Comparison of ENCODE assay signal across 10 cellular contexts in the genomic region with DNA sequence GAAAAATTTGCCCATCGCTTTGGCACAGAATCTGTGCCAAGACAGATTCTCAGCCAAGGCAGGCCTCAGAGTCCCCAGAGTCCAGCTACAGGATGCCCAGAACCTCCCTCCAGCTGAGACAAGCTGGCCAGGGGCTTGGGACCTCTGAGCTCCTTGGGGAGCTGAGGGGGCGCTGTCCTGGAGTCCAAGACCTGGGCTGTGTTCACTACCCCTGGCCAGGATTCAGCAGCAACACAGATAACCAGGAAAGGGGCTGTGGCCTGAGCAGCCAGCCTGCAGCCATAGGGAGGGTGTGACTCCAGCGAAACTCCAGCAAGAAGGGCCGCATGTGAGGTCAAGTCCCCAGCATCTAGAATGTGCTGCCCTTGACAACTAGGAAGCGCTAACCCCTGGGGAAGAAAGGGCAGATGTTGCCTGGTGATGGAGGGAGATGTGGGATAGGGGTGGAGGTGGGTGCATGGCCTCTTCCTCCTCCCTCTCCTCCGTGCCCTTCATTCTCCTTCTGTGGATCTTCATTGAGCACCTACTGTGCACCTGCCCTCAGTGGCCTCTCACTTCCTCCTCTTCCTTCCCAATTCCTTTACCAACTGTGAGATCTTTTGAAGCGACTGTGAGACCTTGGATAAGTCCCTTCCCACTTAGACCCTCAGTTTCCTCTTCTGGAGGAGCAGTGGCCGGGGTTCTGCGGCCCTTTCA. TPM values are rescaled to one million over a fixed set of nuclear protein-coding genes. Genes with fewer than 3 reads are reported as not detected.
DNase-seq lines count a peak whose midpoint lies in the region; ATAC-seq, FAIRE-seq and TF ChIP-seq lines count a peak whose summit lies in the region.
"Had no signal": no experiment of that assay in that cellular context is flagged by ENCODE, and none has a peak within 500 bp of the region (broad histone marks: within the 10 kb centered on the region; RNA-seq: fewer than 3 reads in every experiment).

No MANE protein-coding gene starts in this region.

- no peak for ATAC-seq in HepG2
- peak; percentile 61 for ATAC-seq in aorta (ENCODE audit: low FRiP score)
- ATAC-seq in GM18517 (IDR thresholded peaks at IDR 0.05; ENCODE audit: unreplicated experiment) = no peak

- H3K4me1 ChIP-seq in liver (ENCODE audit: control insufficient read depth in 4 of 4, insufficient read depth in 4 of 4, low read length in 3 of 4) (peaks cover 0 to 4% (median under 1%) of the 10 kb centered on the region in 4 donors), HepG2 (ENCODE audit: insufficient read depth, low read length) (peaks cover 28% of the 10 kb centered on the region; the same call in 1 of the 2 replicates), colonic mucosa (peaks cover 8% of the 10 kb centered on the region), aorta (ENCODE audit: control insufficient read depth in 1 of 2, insufficient read depth in 2 of 2, low read length in 2 of 2) (peaks cover 4 to 6% of the 10 kb centered on the region in 2 donors)

- H3K9me3 Mint-ChIP-seq in nephron = no peaks in the 10 kb centered on the region

- no peaks in the 10 kb centered on the region for H3K79me2 ChIP-seq in HepG2 (ENCODE audit: insufficient read depth, low read length)

- peak overlapping the region in 2 of 3 experiments; percentile 59 to 61 for H3K4me3 Mint-ChIP-seq in nephron

- TF ChIP-seq EP300 in HepG2 (IDR thresholded peaks at IDR 0.05; ENCODE audit: low read depth in 2 of 2, low read length in 2 of 2) (no peak), HepG2 (CRISPR knock-in tag; IDR thresholded peaks at IDR 0.05; ENCODE audit: borderline replicate concordance) (no peak)

- no peaks in the 10 kb centered on the region for H3K36me3 Mint-ChIP-seq in nephron (ENCODE audit: low read depth)

- H3K9me3 ChIP-seq in liver (ENCODE audit: control insufficient read depth in 4 of 4, low read length in 3 of 4) = no peaks in the 10 kb centered on the region
- no peaks in the 10 kb centered on the region for H3K9me3 ChIP-seq in HepG2 (ENCODE audit: low read length)
- no peaks in the 10 kb centered on the region for H3K9me3 ChIP-seq in colonic mucosa
- no peaks in the 10 kb centered on the region for H3K9me3 ChIP-seq in aorta (ENCODE audit: control insufficient read depth, low read length)

- peaks cover 63% of the 10 kb centered on the region for H3K4me1 Mint-ChIP-seq in nephron

- peak overlapping the region; percentile 38 to 84 (median 82) for H3K27ac Mint-ChIP-seq in nephron

- POLR2A ChIA-PET in HepG2 (lab: Yijun Ruan, JAX) = interaction anchor here (1.0 kb wide), 1 partner anchor 27 kb away, joined by 3 read pairs; no protein-coding TSS in a partner anchor

- H4K20me1 ChIP-seq in HepG2 (ENCODE audit: insufficient read depth, low read length) = no peaks in the 10 kb centered on the region

- in situ Hi-C loops in HepG2 (cut with HindIII; ENCODE audit: extremely low pct_ligation_motif_present, low pct_unique_long_range_greater_than_20kb) = no loop called here

- peaks cover 15% of the 10 kb centered on the region for H3K27me3 Mint-ChIP-seq in nephron (ENCODE audit: low read depth)

- H3K27ac ChIP-seq in liver (ENCODE audit: low read depth in 1 of 2, low read length in 2 of 2) = peak overlapping the region; percentile 37 to 67
- H3K27ac ChIP-seq in HepG2 (ENCODE audit: extremely low read length, insufficient read depth, low read length) = no peak overlapping the region
- peak overlapping the region; percentile 75 for H3K27ac ChIP-seq in colonic mucosa
- peak overlapping the region; percentile 28 to 87 for H3K27ac ChIP-seq in aorta (ENCODE audit: low read depth in 1 of 2, low read length in 2 of 2)
- H3K27ac ChIP-seq: epithelial cell of prostate had no signal

- DNase-seq in HepG2 (ENCODE audit: low spot score) (no peak), colonic mucosa (no peak), aorta (peak; percentile 89 to 90), GM03348 (ENCODE audit: low spot score) (no peak), urothelium cell line (ENCODE audit: low spot score) (no peak)

- H3K9ac ChIP-seq in liver (ENCODE audit: low read depth in 1 of 2, low read length in 2 of 2) = no peak overlapping the region
- no peak overlapping the region for H3K9ac ChIP-seq in HepG2 (ENCODE audit: insufficient read depth, low read depth, low read length)
- peak overlapping the region in 1 of 2 donors; percentile 29 for H3K9ac ChIP-seq in colonic mucosa (ENCODE audit: low read depth in 2 of 2, low read length in 2 of 2)

- CTCF ChIA-PET in HepG2 (lab: Yijun Ruan, JAX; ENCODE audit: low intra/inter-chr PET ratio, low total read pairs) = no interaction called here

- H3K4me3 ChIP-seq in liver (ENCODE audit: low read depth in 1 of 3, low read length in 3 of 3) = no peak overlapping the region
- no peak overlapping the region for H3K4me3 ChIP-seq in HepG2 (replicated peaks in 1 of 3; ENCODE audit: insufficient read depth in 1 of 3, low read depth in 2 of 3, low read length in 3 of 3)
- H3K4me3 ChIP-seq in colonic mucosa = no peak overlapping the region
- H3K4me3 ChIP-seq in aorta (ENCODE audit: low read length in 2 of 2) = no peak overlapping the region

- BruUV-seq in HepG2 (replicated peaks; lab: Mats Ljungman, UMichigan) = no TSS peak

- no peak overlapping the region for H3K4me2 ChIP-seq in HepG2 (ENCODE audit: low read depth, low read length)

- WGBS in liver = 84% methylated on average over 9 of the region's 9 CpGs
- 27% methylated on average over 8 of the region's 9 CpGs for WGBS in HepG2 (ENCODE audit: low lambda C conversion rate)
- WGBS in aorta, 2 donors = 41 to 42% methylated on average over 9 of the region's 9 CpGs

- TF ChIP-seq RAD21 in liver (IDR thresholded peaks at IDR 0.05) (no peak), HepG2 (CRISPR knock-in tag; IDR thresholded peaks at IDR 0.05) (no peak)

- intact Hi-C loops in HepG2 (cut with micrococcal nuclease; ENCODE audit: unreplicated experiment) (no loop called here), colonic mucosa (cut with DNase I) (no loop called here), aorta (cut with DNase I) (no loop called here)

- no peak for TF ChIP-seq POLR2A in HepG2 (IDR thresholded peaks at IDR 0.05; ENCODE audit: insufficient read depth in 1 of 2, low read depth in 2 of 2, low read length in 2 of 2)

- no peak for FAIRE-seq in HepG2 (lab: Jason Lieb, UNC)
- no peak for FAIRE-seq in urothelium cell line (lab: Jason Lieb, UNC)

- TF ChIP-seq CTCF in liver (IDR thresholded peaks at IDR 0.05; ENCODE audit: low read depth, low read length, missing input control) = no peak
- no peak for TF ChIP-seq CTCF in HepG2 (CRISPR knock-in tag; IDR thresholded peaks at IDR 0.05)
- no peak for TF ChIP-seq CTCF in colonic mucosa (IDR thresholded peaks at IDR 0.05)
- TF ChIP-seq CTCF in nephron (IDR thresholded peaks at IDR 0.05; ENCODE audit: unreplicated experiment in 3 of 3) = no peak

- H3K27me3 ChIP-seq in liver (ENCODE audit: control insufficient read depth in 4 of 4, insufficient read depth in 4 of 4, low read length in 3 of 4) = no peaks in the 10 kb centered on the region
- peaks cover 24 to 90% of the 10 kb centered on the region in 2 experiments for H3K27me3 ChIP-seq in HepG2 (ENCODE audit: control insufficient read depth in 1 of 2, insufficient read depth in 2 of 2, low read length in 2 of 2)
- H3K27me3 ChIP-seq in colonic mucosa = no peaks in the 10 kb centered on the region
- no peaks in the 10 kb centered on the region for H3K27me3 ChIP-seq in aorta (ENCODE audit: control insufficient read depth in 1 of 2, insufficient read depth in 2 of 2, low read length in 1 of 2)

- H2AFZ ChIP-seq in HepG2 (ENCODE audit: low read length) = no peak overlapping the region

- H3K36me3 ChIP-seq in liver (ENCODE audit: control insufficient read depth in 4 of 4, insufficient read depth in 3 of 4, low read depth in 1 of 4, low read length in 3 of 4) = no peaks in the 10 kb centered on the region
- no peaks in the 10 kb centered on the region for H3K36me3 ChIP-seq in HepG2 (replicated peaks in 1 of 2; ENCODE audit: control insufficient read depth in 1 of 2, insufficient read depth in 2 of 2, low read length in 2 of 2)
- no peaks in the 10 kb centered on the region for H3K36me3 ChIP-seq in colonic mucosa
- no peaks in the 10 kb centered on the region for H3K36me3 ChIP-seq in aorta (ENCODE audit: control insufficient read depth in 1 of 2, insufficient read depth in 2 of 2, low read length in 1 of 2)

RNA-seq across cellular contexts. Expression of gene ARID5A, which starts 7.7 kb away (rescaled TPM):
- 1 to 10 TPM; 7.4 to 9.3 TPM for total RNA-seq in liver
- 10 to 100 TPM; 12.7 to 17.8 TPM for polyA plus RNA-seq in liver
- 8.0 and 9.5 TPM in 2 replicates for total RNA-seq in HepG2 (2016; rRNA removed; fragmentation: Illumina TruSeq; extraction: Trizol)
- total RNA-seq in HepG2 (2016; cell fraction: cytosol; rRNA removed; fragmentation: Illumina TruSeq; extraction: Trizol; ENCODE audit: low read depth) = 2.9 and 3.5 TPM in 2 replicates
- total RNA-seq in HepG2 (2016; cell fraction: insoluble cytoplasmic fraction; rRNA removed; fragmentation: Illumina TruSeq; extraction: Trizol) = 8.1 and 9.8 TPM in 2 replicates
- 6.9 and 8.7 TPM in 2 replicates for total RNA-seq in HepG2 (2016; cell fraction: membrane; rRNA removed; fragmentation: Illumina TruSeq; extraction: Trizol)
- total RNA-seq in HepG2 (2016; cell fraction: nucleus; rRNA removed; fragmentation: Illumina TruSeq; extraction: Trizol) = 7.0 and 7.5 TPM in 2 replicates
- polyA plus RNA-seq in HepG2 (2011; rRNA removed) = 6.0 and 7.4 TPM in 2 replicates
- 3.4 and 7.0 TPM in 2 replicates for polyA plus RNA-seq in HepG2 (2011; cell fraction: cytosol; rRNA removed)
- 11.9 and 13.3 TPM in 2 replicates for polyA plus RNA-seq in HepG2 (2011; cell fraction: nucleus; rRNA removed)
- polyA plus RNA-seq in HepG2 (2012) = 4.7 and 5.3 TPM in 2 replicates
- 3.1 and 4.1 TPM in 2 replicates for polyA plus RNA-seq in HepG2 (2016; cell fraction: cytosol; fragmentation: Illumina TruSeq; extraction: Trizol; ENCODE audit: low read depth)
- 9.9 and 12.2 TPM in 2 replicates for polyA plus RNA-seq in HepG2 (2016; cell fraction: insoluble cytoplasmic fraction; fragmentation: Illumina TruSeq; extraction: Trizol; ENCODE audit: low read depth)
- polyA plus RNA-seq in HepG2 (2016; cell fraction: membrane; fragmentation: Illumina TruSeq; extraction: Trizol; ENCODE audit: low read depth) = 6.1 and 8.5 TPM in 2 replicates
- 12.7 and 13.7 TPM in 2 replicates for polyA plus RNA-seq in HepG2 (2016; cell fraction: nucleus; fragmentation: Illumina TruSeq; extraction: Trizol; ENCODE audit: insufficient read depth, low read depth)
- 1.4 and 6.4 TPM in 2 replicates for polyA minus RNA-seq in HepG2 (2011; rRNA and poly(A)+ RNA removed; ENCODE audit: low replicate concordance)
- 3.0 and 4.0 TPM in 2 replicates for polyA minus RNA-seq in HepG2 (2011; cell fraction: cytosol; rRNA and poly(A)+ RNA removed)
- polyA minus RNA-seq in HepG2 (2011; cell fraction: nucleus; rRNA and poly(A)+ RNA removed) = 3.2 and 4.2 TPM in 2 replicates
- 10 to 100 TPM in 1 of 2 donors, 1 to 10 TPM in 1; 6.9 to 16.4 TPM for total RNA-seq in colonic mucosa
- total RNA-seq in aorta = 100 to 1,000 TPM; 107 to 257 TPM
- polyA plus RNA-seq in aorta = 100 to 1,000 TPM in 1 of 2 donors, 10 to 100 TPM in 1; 51.5 to 264 TPM

RNA-seq across cellular contexts. Expression of gene NEURL3, which starts 23.7 kb away (rescaled TPM):
- 1 to 10 TPM; 1.8 to 3.4 TPM for total RNA-seq in liver
- under 1 TPM; 0.61 to 0.97 TPM for polyA plus RNA-seq in liver
- total RNA-seq in HepG2 (2016; rRNA removed; fragmentation: Illumina TruSeq; extraction: Trizol) = 0.74 and 1.2 TPM in 2 replicates
- 0.20 and 0.53 TPM in 2 replicates for total RNA-seq in HepG2 (2016; cell fraction: cytosol; rRNA removed; fragmentation: Illumina TruSeq; extraction: Trizol; ENCODE audit: low read depth)
- 0.73 and 1.4 TPM in 2 replicates for total RNA-seq in HepG2 (2016; cell fraction: insoluble cytoplasmic fraction; rRNA removed; fragmentation: Illumina TruSeq; extraction: Trizol)
- 0.34 and 0.48 TPM in 2 replicates for total RNA-seq in HepG2 (2016; cell fraction: membrane; rRNA removed; fragmentation: Illumina TruSeq; extraction: Trizol)
- total RNA-seq in HepG2 (2016; cell fraction: nucleus; rRNA removed; fragmentation: Illumina TruSeq; extraction: Trizol) = 0.62 and 0.63 TPM in 2 replicates
- polyA plus RNA-seq in HepG2 (2011; rRNA removed) = 0.16 and 0.48 TPM in 2 replicates
- polyA plus RNA-seq in HepG2 (2011; cell fraction: cytosol; rRNA removed) = 0.41 and 0.48 TPM in 2 replicates
- polyA plus RNA-seq in HepG2 (2011; cell fraction: nucleus; rRNA removed) = 0.37 and 0.74 TPM in 2 replicates
- polyA plus RNA-seq in HepG2 (2012) = 0.28 TPM in 1 of 2 replicates, not detected in the other
- 0.16 and 0.27 TPM in 2 replicates for polyA plus RNA-seq in HepG2 (2016; cell fraction: cytosol; fragmentation: Illumina TruSeq; extraction: Trizol; ENCODE audit: low read depth)
- 0.81 and 0.88 TPM in 2 replicates for polyA plus RNA-seq in HepG2 (2016; cell fraction: insoluble cytoplasmic fraction; fragmentation: Illumina TruSeq; extraction: Trizol; ENCODE audit: low read depth)
- polyA plus RNA-seq in HepG2 (2016; cell fraction: membrane; fragmentation: Illumina TruSeq; extraction: Trizol; ENCODE audit: low read depth) = 0.49 and 0.50 TPM in 2 replicates
- 1.3 and 1.5 TPM in 2 replicates for polyA plus RNA-seq in HepG2 (2016; cell fraction: nucleus; fragmentation: Illumina TruSeq; extraction: Trizol; ENCODE audit: insufficient read depth, low read depth)
- polyA minus RNA-seq in HepG2 (2011; rRNA and poly(A)+ RNA removed; ENCODE audit: low replicate concordance) = not detected in 2 replicates
- polyA minus RNA-seq in HepG2 (2011; cell fraction: cytosol; rRNA and poly(A)+ RNA removed) = not detected in 2 replicates
- polyA minus RNA-seq in HepG2 (2011; cell fraction: nucleus; rRNA and poly(A)+ RNA removed) = not detected in 2 replicates
- total RNA-seq in colonic mucosa = 1 to 10 TPM; 2.5 to 2.6 TPM
- under 1 TPM in 1 of 2 donors, not detected in 1; 0.33 TPM for total RNA-seq in aorta
- under 1 TPM in 1 of 2 donors, not detected in 1; 0.75 TPM for polyA plus RNA-seq in aorta
- total RNA-seq: MCF 10A had no signal

Comparison
In these comparisons a context has a peak if more than half of its experiments do, and no peak if none do; other contexts are left out.
1. DNase-seq: peak in aorta (2 of 2); none in HepG2 (single experiment), colonic mucosa (single experiment), GM03348 (single experiment) and urothelium cell line (single experiment).
2. RNA of gene ARID5A, which starts 7.7 kb away (total RNA-seq): 107 to 257 TPM in aorta; 6.9 to 16.4 TPM in colonic mucosa, 2.9 to 9.8 TPM in HepG2 and 7.4 to 9.3 TPM in liver; every median in the first group is over 4 times any median in the second.